8 cellular contexts compared by ENCODE assay signal in genomic region chr11:75667831-75668507, GRCh38. TPM values are rescaled to one million over a fixed set of nuclear protein-coding genes. Genes with fewer than 3 reads are reported as not detected.
A peak's percentile ranks its signal among the peaks of the same experiment; 100 is the strongest.
DNase-seq lines count a peak whose midpoint lies in the region; ATAC-seq, FAIRE-seq and TF ChIP-seq lines count a peak whose summit lies in the region.

No MANE protein-coding gene starts in this region.

- peaks cover 76% of the 10 kb centered on the region for H3K27me3 Mint-ChIP-seq in activated T-helper 2 cell treated with anti-CD3 and anti-CD28 coated beads, Interferon-gamma antibody, Interleukin-2, Interleukin-4, amounts not matched to agents 10 μg/mL and 5 μg/mL and 100 μg/mL, durations not matched to agents 14 hours and 24 hours and 36 hours (ENCODE audit: low read depth)
- H3K27me3 Mint-ChIP-seq in neural progenitor cell (ENCODE audit: insufficient read depth, low read depth), result peaks cover 15% of the 10 kb centered on the region

- no peaks in the 10 kb centered on the region for H3K79me2 ChIP-seq in neural progenitor cell (ENCODE audit: low read depth)

- H3K4me1 ChIP-seq in neural progenitor cell, result peaks cover 21% of the 10 kb centered on the region

- no peaks in the 10 kb centered on the region for H3K9me3 ChIP-seq in neural progenitor cell (ENCODE audit: low read depth)

- TF ChIP-seq POLR2A in H54 (IDR thresholded peaks at IDR 0.05; ENCODE audit: low read depth, low read length), result no peak

- H2AFZ ChIP-seq in neural progenitor cell (replicated peaks), result peak overlapping the region; percentile 95

- H3K4me2 ChIP-seq in neural progenitor cell, result peak overlapping the region; percentile 99

- H3K4me3 ChIP-seq in neural progenitor cell, result peak overlapping the region; percentile 76

- no peaks in the 10 kb centered on the region for H3K36me3 ChIP-seq in neural progenitor cell

- intact Hi-C loops in activated T-helper 2 cell treated with anti-CD3 and anti-CD28 coated beads, Interferon-gamma antibody, Interleukin-2, Interleukin-4, amounts not matched to agents 10 μg/mL and 5 μg/mL and 100 μg/mL, durations not matched to agents 14 hours and 24 hours and 36 hours (cut with micrococcal nuclease), result no loop called here

- H3K9me3 Mint-ChIP-seq in activated T-helper 2 cell treated with anti-CD3 and anti-CD28 coated beads, Interferon-gamma antibody, Interleukin-2, Interleukin-4, amounts not matched to agents 10 μg/mL and 5 μg/mL and 100 μg/mL, durations not matched to agents 14 hours and 24 hours and 36 hours, result no peaks in the 10 kb centered on the region
- H3K9me3 Mint-ChIP-seq in neural progenitor cell, result peaks cover 3% of the 10 kb centered on the region

- no peak for TF ChIP-seq CTCF in neural progenitor cell (IDR thresholded peaks at IDR 0.05)

- peaks cover 21% of the 10 kb centered on the region for H4K20me1 ChIP-seq in neural progenitor cell (ENCODE audit: low read depth)

- no peak overlapping the region for H3K9ac ChIP-seq in neural progenitor cell

- no peak for FAIRE-seq in H54 (lab: Jason Lieb, UNC)

- peaks cover 90% of the 10 kb centered on the region for H3K27me3 ChIP-seq in neural progenitor cell

- peak overlapping the region; percentile 85 for H3K4me3 Mint-ChIP-seq in activated T-helper 2 cell treated with anti-CD3 and anti-CD28 coated beads, Interferon-gamma antibody, Interleukin-2, Interleukin-4, amounts not matched to agents 10 μg/mL and 5 μg/mL and 100 μg/mL, durations not matched to agents 14 hours and 24 hours and 36 hours (ENCODE audit: low read depth)
- peak overlapping the region; percentile 98 for H3K4me3 Mint-ChIP-seq in neural progenitor cell

- DNase-seq in NCI-H82 (lab: John Stamatoyannopoulos, UW) (peak; percentile 64), NCI-H82 treated with DMSO at 0.1 percent for 48 hours (lab: John Stamatoyannopoulos, UW; ENCODE audit: unreplicated experiment) (no peak), NCI-H146 (lab: John Stamatoyannopoulos, UW) (peak; percentile 88), glomerular visceral epithelial cell (ENCODE audit: extremely low spot score) (peak; percentile 28), neural progenitor cell (ENCODE audit: low spot score) (peak; percentile 94), H54 (ENCODE audit: insufficient read length, low spot score) (no peak)
- DNase-seq in activated T-helper 2 cell treated with anti-CD3 and anti-CD28 coated beads, Interferon-gamma antibody, Interleukin-2, Interleukin-4, amounts not matched to agents 10 μg/mL and 5 μg/mL and 100 μg/mL, durations not matched to agents 14 hours and 24 hours and 36 hours (ENCODE audit: low spot score), result peak; percentile 29

- peaks cover 46% of the 10 kb centered on the region for H3F3A ChIP-seq in neural progenitor cell (ENCODE audit: low read depth)

- H3K4me1 Mint-ChIP-seq in activated T-helper 2 cell treated with anti-CD3 and anti-CD28 coated beads, Interferon-gamma antibody, Interleukin-2, Interleukin-4, amounts not matched to agents 10 μg/mL and 5 μg/mL and 100 μg/mL, durations not matched to agents 14 hours and 24 hours and 36 hours (ENCODE audit: low read depth), result peaks cover 13% of the 10 kb centered on the region
- peaks cover 43% of the 10 kb centered on the region for H3K4me1 Mint-ChIP-seq in neural progenitor cell

- H3K27ac Mint-ChIP-seq in activated T-helper 2 cell treated with anti-CD3 and anti-CD28 coated beads, Interferon-gamma antibody, Interleukin-2, Interleukin-4, amounts not matched to agents 10 μg/mL and 5 μg/mL and 100 μg/mL, durations not matched to agents 14 hours and 24 hours and 36 hours, result no peak overlapping the region
- H3K27ac Mint-ChIP-seq in neural progenitor cell, result peak overlapping the region; percentile 97

- no peak overlapping the region for H3K27ac ChIP-seq in neural progenitor cell

- no peaks in the 10 kb centered on the region for H3K36me3 Mint-ChIP-seq in activated T-helper 2 cell treated with anti-CD3 and anti-CD28 coated beads, Interferon-gamma antibody, Interleukin-2, Interleukin-4, amounts not matched to agents 10 μg/mL and 5 μg/mL and 100 μg/mL, durations not matched to agents 14 hours and 24 hours and 36 hours (ENCODE audit: low read depth)
- peaks cover 8% of the 10 kb centered on the region for H3K36me3 Mint-ChIP-seq in neural progenitor cell

- ATAC-seq in HG03280 (IDR thresholded peaks at IDR 0.05; ENCODE audit: unreplicated experiment), result no peak

RNA-seq across cellular contexts. Expression of gene MAP6, which starts 0.9 kb away (rescaled TPM):
- total RNA-seq in activated T-helper 2 cell treated with anti-CD3 and anti-CD28 coated beads, Interferon-gamma antibody, Interleukin-2, Interleukin-4, amounts not matched to agents 10 μg/mL and 5 μg/mL and 100 μg/mL, durations not matched to agents 14 hours and 24 hours and 36 hours, result 0.23 TPM in 1 of 2 replicates, not detected in the other
- total RNA-seq in neural progenitor cell (ENCODE audit: low replicate concordance), result 9.7 and 9.9 TPM in 2 replicates

RNA-seq across cellular contexts. Expression of gene MOGAT2, which starts 49.7 kb away (rescaled TPM):
- total RNA-seq in activated T-helper 2 cell treated with anti-CD3 and anti-CD28 coated beads, Interferon-gamma antibody, Interleukin-2, Interleukin-4, amounts not matched to agents 10 μg/mL and 5 μg/mL and 100 μg/mL, durations not matched to agents 14 hours and 24 hours and 36 hours, result not detected in 2 replicates
- 0.09 TPM in 1 of 2 replicates, not detected in the other for total RNA-seq in neural progenitor cell (ENCODE audit: low replicate concordance)

Comparison
In these comparisons a context has a peak if more than half of its experiments do, and no peak if none do; other contexts are left out.
1. DNase-seq: peak in NCI-H82 (single experiment), NCI-H146 (single experiment), activated T-helper 2 cell treated with anti-CD3 and anti-CD28 coated beads, Interferon-gamma antibody, Interleukin-2, Interleukin-4, amounts not matched to agents 10 μg/mL and 5 μg/mL and 100 μg/mL, durations not matched to agents 14 hours and 24 hours and 36 hours (single experiment), glomerular visceral epithelial cell (single experiment) and neural progenitor cell (single experiment); none in NCI-H82 treated with DMSO at 0.1 percent for 48 hours (single experiment) and H54 (single experiment).